ENCODE assay signal across 1 cellular context in the genomic region with DNA sequence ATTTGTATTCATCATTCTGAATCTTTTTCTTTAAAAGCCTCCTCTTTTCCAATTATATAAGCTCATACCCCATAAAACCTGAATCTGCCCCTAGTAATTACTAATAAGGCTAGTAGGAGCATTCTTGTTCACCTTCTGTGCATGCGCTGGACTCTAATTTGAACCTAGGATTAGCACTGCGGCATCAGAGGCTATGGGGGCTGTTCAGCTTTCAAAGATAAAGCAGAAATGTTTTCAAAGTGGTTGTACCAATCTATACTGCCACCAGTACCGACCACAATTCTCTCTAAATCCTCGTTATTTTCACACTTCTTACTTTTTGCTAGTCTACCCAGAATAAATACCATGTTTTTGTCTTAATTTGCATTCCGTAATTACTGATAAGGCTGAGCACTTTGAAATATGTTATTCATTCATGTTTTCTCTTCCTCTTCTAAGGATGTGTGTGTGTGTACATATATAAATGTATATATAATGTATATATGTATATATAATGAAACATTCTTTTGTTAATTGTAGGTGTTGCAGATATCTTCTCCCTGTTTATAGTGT.
TF ChIP-seq lines count a peak whose summit lies in the region.

No MANE protein-coding gene starts in this region.

TF ChIP-seq in IMR-90, 13 proteins besides CTCF, POLR2A, EP300 and RAD21:
- TF ChIP-seq BHLHE40 (IDR thresholded peaks at IDR 0.05; ENCODE audit: low read depth, low read length) (no peak), NFE2L2 (IDR thresholded peaks at IDR 0.05; ENCODE audit: low read depth, low read length) (no peak), CEBPB (IDR thresholded peaks at IDR 0.05; ENCODE audit: low read depth, low read length) (no peak), RFX5 (IDR thresholded peaks at IDR 0.05; ENCODE audit: low read depth, low read length) (no peak), RCOR1 (IDR thresholded peaks at IDR 0.05; ENCODE audit: insufficient replicate concordance, low read length) (no peak), MAFK (IDR thresholded peaks at IDR 0.05; ENCODE audit: low read depth, low read length) (no peak), CHD1 (IDR thresholded peaks at IDR 0.05; ENCODE audit: low read depth, low read length) (no peak), MXI1 (IDR thresholded peaks at IDR 0.05; ENCODE audit: borderline replicate concordance, low read depth, low read length) (no peak), FOS (IDR thresholded peaks at IDR 0.05; ENCODE audit: low read depth, low read length) (no peak), SMC3 (IDR thresholded peaks at IDR 0.05; ENCODE audit: low read depth, low read length) (no peak), MAZ (IDR thresholded peaks at IDR 0.05; ENCODE audit: borderline replicate concordance, low read depth, low read length) (no peak)
- TF ChIP-seq, protein P1, sequence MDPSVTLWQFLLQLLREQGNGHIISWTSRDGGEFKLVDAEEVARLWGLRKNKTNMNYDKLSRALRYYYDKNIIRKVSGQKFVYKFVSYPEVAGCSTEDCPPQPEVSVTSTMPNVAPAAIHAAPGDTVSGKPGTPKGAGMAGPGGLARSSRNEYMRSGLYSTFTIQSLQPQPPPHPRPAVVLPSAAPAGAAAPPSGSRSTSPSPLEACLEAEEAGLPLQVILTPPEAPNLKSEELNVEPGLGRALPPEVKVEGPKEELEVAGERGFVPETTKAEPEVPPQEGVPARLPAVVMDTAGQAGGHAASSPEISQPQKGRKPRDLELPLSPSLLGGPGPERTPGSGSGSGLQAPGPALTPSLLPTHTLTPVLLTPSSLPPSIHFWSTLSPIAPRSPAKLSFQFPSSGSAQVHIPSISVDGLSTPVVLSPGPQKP (IDR thresholded peaks at IDR 0.05; ENCODE audit: borderline replicate concordance, low read depth, low read length) = no peak
- TF ChIP-seq, protein P2, sequence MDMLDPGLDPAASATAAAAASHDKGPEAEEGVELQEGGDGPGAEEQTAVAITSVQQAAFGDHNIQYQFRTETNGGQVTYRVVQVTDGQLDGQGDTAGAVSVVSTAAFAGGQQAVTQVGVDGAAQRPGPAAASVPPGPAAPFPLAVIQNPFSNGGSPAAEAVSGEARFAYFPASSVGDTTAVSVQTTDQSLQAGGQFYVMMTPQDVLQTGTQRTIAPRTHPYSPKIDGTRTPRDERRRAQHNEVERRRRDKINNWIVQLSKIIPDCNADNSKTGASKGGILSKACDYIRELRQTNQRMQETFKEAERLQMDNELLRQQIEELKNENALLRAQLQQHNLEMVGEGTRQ (IDR thresholded peaks at IDR 0.05; ENCODE audit: low read depth, low read length) = no peak
